8 cellular contexts compared by ENCODE assay signal in the genomic region with DNA sequence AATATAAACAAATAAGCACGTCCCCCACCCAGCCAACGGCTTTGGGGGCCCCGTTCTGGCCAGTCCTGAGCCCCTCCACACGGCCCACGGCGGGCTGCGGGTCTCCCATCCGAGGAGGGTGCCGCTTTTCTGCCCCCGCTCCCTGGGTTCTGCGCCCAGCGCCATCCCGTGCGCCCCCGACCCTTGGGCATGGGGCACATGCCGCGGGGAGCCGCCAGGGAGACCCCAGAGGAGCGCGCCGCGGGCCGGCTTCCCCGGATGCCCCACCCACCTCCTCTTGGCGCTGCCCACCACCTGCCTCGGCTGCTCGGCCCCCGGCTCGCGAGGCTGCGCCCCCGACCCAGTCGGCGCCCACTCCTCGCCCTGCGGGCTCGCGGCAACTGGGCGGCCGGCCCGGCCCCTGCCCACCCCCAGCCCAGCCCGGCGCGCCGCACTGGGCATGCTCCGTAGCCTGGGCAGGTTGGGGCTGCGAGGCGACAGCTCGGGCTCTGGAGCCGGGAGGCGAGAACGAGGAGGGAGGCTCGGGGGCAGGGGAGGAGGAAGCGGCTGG. TPM values are rescaled to one million over a fixed set of nuclear protein-coding genes. Genes with fewer than 3 reads are reported as not detected.
DNase-seq lines count a peak whose midpoint lies in the region; ATAC-seq and TF ChIP-seq lines count a peak whose summit lies in the region.

No MANE protein-coding gene starts in this region.

- no peaks in the 10 kb centered on the region for H3K9me3 ChIP-seq in left lung
- no peaks in the 10 kb centered on the region for H3K9me3 ChIP-seq in upper lobe of left lung

- H3K27me3 ChIP-seq in left lung (peaks cover 0 to 34% of the 10 kb centered on the region in 2 donors), upper lobe of left lung (peaks cover 0 to 14% (median 6%) of the 10 kb centered on the region in 4 donors)

- H3K4me1 ChIP-seq in left lung = peaks cover 0 to 19% of the 10 kb centered on the region in 2 donors
- H3K4me1 ChIP-seq in upper lobe of left lung = peaks cover 0 to 19% (median 3%) of the 10 kb centered on the region in 4 donors

- 2% methylated on average over 39 of the region's 54 CpGs; no CpG with 5 or more reads in 1 of the 2 donors for WGBS in upper lobe of left lung, 2 donors

- peak overlapping the region; percentile 78 for H3K4me3 Mint-ChIP-seq in chondrocyte (ENCODE audit: unreplicated experiment)

- no peak for TF ChIP-seq POLR2A in upper lobe of left lung (IDR thresholded peaks at IDR 0.05)

- H3K4me3 ChIP-seq in left lung (peak overlapping the region; percentile 51 to 56), upper lobe of left lung (peak overlapping the region; percentile 60 to 83 (median 70))

- H3K36me3 Mint-ChIP-seq in chondrocyte (ENCODE audit: low read depth) = no peaks in the 10 kb centered on the region

- peaks cover 53% of the 10 kb centered on the region for H3K4me1 Mint-ChIP-seq in chondrocyte (ENCODE audit: low read depth)

- H3K27ac ChIP-seq in left lung = peak overlapping the region; percentile 78 to 88
- peak overlapping the region; percentile 80 to 88 (median 84) for H3K27ac ChIP-seq in upper lobe of left lung

- H3K27ac Mint-ChIP-seq in chondrocyte (ENCODE audit: unreplicated experiment) = peak overlapping the region; percentile 86

- intact Hi-C loops in left lung (cut with DNase I) = loop anchor here in 1 of 2 donors (10.0 kb wide), 1 partner anchor 214 kb away; no protein-coding TSS in a partner anchor

- peak; percentile 74 for DNase-seq in COR-L47 (lab: John Stamatoyannopoulos, UW)
- peak; percentile 71 for DNase-seq in NCI-H146 treated with DMSO at 0.1 percent for 48 hours (lab: John Stamatoyannopoulos, UW; ENCODE audit: unreplicated experiment)
- DNase-seq in chondrocyte (ENCODE audit: low spot score) = no peak
- DNase-seq in left lung = peak in 1 of 2 donors; percentile 78
- peak in 1 of 2 donors; percentile 84 for DNase-seq in upper lobe of left lung
- no peak for DNase-seq in NCI-H2107 (lab: John Stamatoyannopoulos, UW)
- no peak for DNase-seq in stimulated activated CD4-positive, alpha-beta T cell treated with anti-CD3 and anti-CD28 coated beads, Interleukin-4, amount 100 ng/mL, for 24 hours

- H3K27me3 Mint-ChIP-seq in chondrocyte (ENCODE audit: low read depth) = no peaks in the 10 kb centered on the region

- TF ChIP-seq EP300 in upper lobe of left lung (IDR thresholded peaks at IDR 0.05) = no peak

- ATAC-seq in left lung (peak; percentile 54), upper lobe of left lung (ENCODE audit: low FRiP score in 2 of 2) (peak; percentile 11 to 65), HG02970 (IDR thresholded peaks at IDR 0.05; ENCODE audit: low FRiP score, unreplicated experiment) (no peak)

- H3K9me3 Mint-ChIP-seq in chondrocyte (ENCODE audit: low read depth) = no peaks in the 10 kb centered on the region

- H3K36me3 ChIP-seq in left lung = no peaks in the 10 kb centered on the region
- H3K36me3 ChIP-seq in upper lobe of left lung = no peaks in the 10 kb centered on the region

- TF ChIP-seq CTCF in chondrocyte (IDR thresholded peaks at IDR 0.05) (peak; percentile 16), left lung (IDR thresholded peaks at IDR 0.05) (no peak), upper lobe of left lung (IDR thresholded peaks at IDR 0.05) (peak in 1 of 6 experiments; percentile 11)

RNA-seq across cellular contexts. Expression of gene PLCB4, which starts 0.6 kb away (rescaled TPM):
- total RNA-seq in chondrocyte (13.3 to 26.1 TPM (median 13.3 TPM) in 3 replicates), left lung (1 to 10 TPM; 6.2 to 8.1 TPM), upper lobe of left lung (10 to 100 TPM in 1 of 6 donors, 1 to 10 TPM in 5; 5.7 to 15.2 (median 8.2) TPM)

Comparison
In these comparisons a context has a peak if more than half of its experiments do, and no peak if none do; other contexts are left out.
1. DNase-seq: peak in COR-L47 (single experiment) and NCI-H146 treated with DMSO at 0.1 percent for 48 hours (single experiment); none in chondrocyte (single experiment), NCI-H2107 (single experiment) and stimulated activated CD4-positive, alpha-beta T cell treated with anti-CD3 and anti-CD28 coated beads, Interleukin-4, amount 100 ng/mL, for 24 hours (single experiment).